In genomic region chr1:194164755-194165154, GRCh38 we compare ENCODE assay signal across 22 cellular contexts.
A peak's percentile ranks its signal among the peaks of the same experiment; 100 is the strongest.
DNase-seq lines count a peak whose midpoint lies in the region; ATAC-seq, FAIRE-seq and TF ChIP-seq lines count a peak whose summit lies in the region.
"Had no signal": no experiment of that assay in that cellular context is flagged by ENCODE, and none has a peak within 500 bp of the region (broad histone marks: within the 10 kb centered on the region; RNA-seq: fewer than 3 reads in every experiment).

No MANE protein-coding gene starts in this region.

- H3K27me3 ChIP-seq in HepG2 (ENCODE audit: control insufficient read depth in 1 of 2, insufficient read depth in 2 of 2, low read length in 2 of 2) = no peaks in the 10 kb centered on the region
- H3K27me3 ChIP-seq in right lobe of liver = no peaks in the 10 kb centered on the region
- no peaks in the 10 kb centered on the region for H3K27me3 ChIP-seq in IMR-90 (ENCODE audit: control insufficient read depth, insufficient read depth, low read length)
- H3K27me3 ChIP-seq in K562 (ENCODE audit: control insufficient read depth in 2 of 2, insufficient read depth in 2 of 2, low read length in 2 of 2) = no peaks in the 10 kb centered on the region
- no peaks in the 10 kb centered on the region for H3K27me3 ChIP-seq in small intestine (ENCODE audit: control insufficient read depth in 2 of 2, insufficient read depth in 2 of 2, low read length in 2 of 2)
- no peaks in the 10 kb centered on the region for H3K27me3 ChIP-seq in tibial nerve
- H3K27me3 ChIP-seq: BE2C, BLaER1 had no signal

- H3K79me1 ChIP-seq in IMR-90 (ENCODE audit: low read depth in 1 of 2, low read length in 2 of 2) = no peaks in the 10 kb centered on the region

- no peak overlapping the region for H2BK15ac ChIP-seq in IMR-90 (ENCODE audit: low read depth, low read length)

- no peaks in the 10 kb centered on the region for H3K36me3 ChIP-seq in HepG2 (replicated peaks in 1 of 2; ENCODE audit: control insufficient read depth in 1 of 2, insufficient read depth in 2 of 2, low read length in 2 of 2)
- no peaks in the 10 kb centered on the region for H3K36me3 ChIP-seq in right lobe of liver
- no peaks in the 10 kb centered on the region for H3K36me3 ChIP-seq in IMR-90 (ENCODE audit: control insufficient read depth, insufficient read depth, low read length)
- no peaks in the 10 kb centered on the region for H3K36me3 ChIP-seq in K562 (ENCODE audit: control insufficient read depth, insufficient read depth, low read length)
- H3K36me3 ChIP-seq in small intestine (ENCODE audit: control insufficient read depth in 2 of 2, insufficient read depth in 2 of 2, low read length in 2 of 2) = no peaks in the 10 kb centered on the region
- H3K36me3 ChIP-seq in tibial nerve = no peaks in the 10 kb centered on the region
- H3K36me3 ChIP-seq: BE2C, BLaER1 had no signal

- no peak overlapping the region for H3K23ac ChIP-seq in IMR-90 (ENCODE audit: low read depth, low read length)

- CTCF ChIA-PET in HepG2 (lab: Yijun Ruan, JAX; ENCODE audit: low intra/inter-chr PET ratio, low total read pairs) (no interaction called here), IMR-90 (lab: Yijun Ruan, JAX) (no interaction called here), K562 (lab: Yijun Ruan, JAX; ENCODE audit: low intra/inter-chr PET ratio) (no interaction called here)

- H3K9ac ChIP-seq in HepG2 (ENCODE audit: insufficient read depth, low read depth, low read length) = no peak overlapping the region
- no peak overlapping the region for H3K9ac ChIP-seq in IMR-90 (ENCODE audit: low read depth, low read length)
- H3K9ac ChIP-seq in K562 (ENCODE audit: insufficient read depth in 1 of 2, low read depth in 2 of 2, low read length in 2 of 2) = no peak overlapping the region
- H3K9ac ChIP-seq: BLaER1 had no signal

- TF ChIP-seq POLR2A in HepG2 (IDR thresholded peaks at IDR 0.05; ENCODE audit: insufficient read depth in 1 of 2, low read depth in 2 of 2, low read length in 2 of 2) (no peak), right lobe of liver (IDR thresholded peaks at IDR 0.05) (no peak), IMR-90 (IDR thresholded peaks at IDR 0.05; ENCODE audit: low read depth, low read length) (no peak), K562 (conservative IDR thresholded peaks at IDR 0.05) (no peak), tibial nerve (IDR thresholded peaks at IDR 0.05) (no peak)

- FAIRE-seq in HepG2 (lab: Jason Lieb, UNC) (no peak), K562 (lab: Jason Lieb, UNC) (no peak), small intestine (lab: Jason Lieb, UNC) (peak; percentile 30)
- FAIRE-seq: G401.6, GM12891, GM19239 had no signal

- H2BK120ac ChIP-seq in IMR-90 (ENCODE audit: low read depth, low read length) = no peak overlapping the region

- no peaks in the 10 kb centered on the region for H3K4me1 ChIP-seq in HepG2 (ENCODE audit: insufficient read depth, low read length)
- no peaks in the 10 kb centered on the region for H3K4me1 ChIP-seq in right lobe of liver
- H3K4me1 ChIP-seq in IMR-90 (ENCODE audit: control insufficient read depth, insufficient read depth, low read length) = no peaks in the 10 kb centered on the region
- no peaks in the 10 kb centered on the region for H3K4me1 ChIP-seq in K562 (replicated peaks in 1 of 2; ENCODE audit: control insufficient read depth in 2 of 2, insufficient read depth in 2 of 2, low read length in 2 of 2)
- H3K4me1 ChIP-seq in small intestine (ENCODE audit: control insufficient read depth in 2 of 2, insufficient read depth in 1 of 2, low read depth in 1 of 2, low read length in 1 of 2) = no peaks in the 10 kb centered on the region
- no peaks in the 10 kb centered on the region for H3K4me1 ChIP-seq in tibial nerve
- H3K4me1 ChIP-seq: BLaER1 had no signal

- no peak overlapping the region for H4K5ac ChIP-seq in IMR-90 (ENCODE audit: low read depth, low read length)

- H3K79me2 ChIP-seq in HepG2 (ENCODE audit: insufficient read depth, low read length) = no peaks in the 10 kb centered on the region
- H3K79me2 ChIP-seq in K562 (ENCODE audit: control insufficient read depth, insufficient read depth, low read length) = no peaks in the 10 kb centered on the region

- H4K91ac ChIP-seq in IMR-90 (ENCODE audit: insufficient read depth, low read depth, low read length) = no peak overlapping the region

- TF ChIP-seq RAD21 in HepG2 (CRISPR knock-in tag; IDR thresholded peaks at IDR 0.05) (no peak), IMR-90 (IDR thresholded peaks at IDR 0.05; ENCODE audit: low read length) (no peak), K562 (CRISPR knock-in tag; conservative IDR thresholded peaks at IDR 0.05 in 1 of 2, IDR thresholded peaks at IDR 0.05 in 1 of 2) (no peak)

- TF ChIP-seq EP300 in HepG2 (IDR thresholded peaks at IDR 0.05; ENCODE audit: low read depth in 2 of 2, low read length in 2 of 2) (no peak), HepG2 (CRISPR knock-in tag; IDR thresholded peaks at IDR 0.05; ENCODE audit: borderline replicate concordance) (no peak), K562 (IDR thresholded peaks at IDR 0.05; ENCODE audit: low read length) (no peak), tibial nerve (IDR thresholded peaks at IDR 0.05) (no peak)

- no peak overlapping the region for H3K56ac ChIP-seq in IMR-90 (ENCODE audit: extremely low read depth, insufficient read depth, low read length)

- no peak overlapping the region for H2BK5ac ChIP-seq in IMR-90 (ENCODE audit: low read depth, low read length, poor library complexity, severe bottlenecking)

- no peak overlapping the region for H4K8ac ChIP-seq in IMR-90 (ENCODE audit: low read depth in 2 of 2, low read length in 2 of 2)

- H2AFZ ChIP-seq in HepG2 (ENCODE audit: low read length) = no peak overlapping the region
- no peak overlapping the region for H2AFZ ChIP-seq in IMR-90 (replicated peaks; ENCODE audit: low read length, poor library complexity)
- no peak overlapping the region for H2AFZ ChIP-seq in K562 (ENCODE audit: low read depth, low read length)

- intact Hi-C loops in HepG2 (cut with micrococcal nuclease; ENCODE audit: unreplicated experiment) = loop anchor here (10.0 kb wide), 1 partner anchor 130 kb away; no protein-coding TSS in a partner anchor
- intact Hi-C loops in right lobe of liver (cut with DNase I) = no loop called here
- intact Hi-C loops in IMR-90 (cut with micrococcal nuclease) = loop anchor here (10.0 kb wide), 1 partner anchor 760 kb away; no protein-coding TSS in a partner anchor
- intact Hi-C loops in K562 (cut with micrococcal nuclease) = no loop called here

- in situ Hi-C loops in HepG2 (cut with HindIII; ENCODE audit: extremely low pct_ligation_motif_present, low pct_unique_long_range_greater_than_20kb) (no loop called here), IMR-90 (cut with MboI; ENCODE audit: low sequenced_read_pairs) (no loop called here), K562 (cut with MboI) (no loop called here)

- H3K9me1 ChIP-seq in IMR-90 (ENCODE audit: insufficient read depth, low read length) (no peaks in the 10 kb centered on the region), K562 (ENCODE audit: control insufficient read depth, insufficient read depth, low read length) (no peaks in the 10 kb centered on the region)

- POLR2A ChIA-PET in HepG2 (lab: Yijun Ruan, JAX) = no interaction called here
- POLR2A ChIA-PET in IMR-90 (lab: Charles Lee; ENCODE audit: unreplicated experiment) = no interaction called here
- POLR2A ChIA-PET in K562 (lab: Yijun Ruan, JAX) = no interaction called here

- WGBS in HepG2 (ENCODE audit: low lambda C conversion rate) = 4% methylated on average over 1 of the region's 1 CpG
- 79% methylated on average over 1 of the region's 1 CpG for WGBS in right lobe of liver (ENCODE audit: insufficient coverage, low coverage, low lambda C conversion rate, missing lambda C conversion rate)
- WGBS in IMR-90 (ENCODE audit: extremely low coverage in 2 of 2, insufficient read length in 1 of 2), 2 experiments = no CpG with 5 or more reads among the region's 1 CpG
- 0% methylated on average over 1 of the region's 1 CpG for WGBS in K562 (ENCODE audit: insufficient coverage, low coverage, missing lambda C conversion rate)
- WGBS in small intestine, 3 donors = 81 to 86% (median 81%) methylated on average over 1 of the region's 1 CpG
- WGBS in tibial nerve, 2 donors = 84 to 92% methylated on average over 1 of the region's 1 CpG

- no peak overlapping the region for H2BK20ac ChIP-seq in IMR-90 (ENCODE audit: low read depth, low read length)

- H3K27ac ChIP-seq in HepG2 (ENCODE audit: extremely low read length, insufficient read depth, low read length) = no peak overlapping the region
- H3K27ac ChIP-seq in right lobe of liver = no peak overlapping the region
- H3K27ac ChIP-seq in IMR-90 (ENCODE audit: insufficient read depth, low read length) = no peak overlapping the region
- no peak overlapping the region for H3K27ac ChIP-seq in K562 (ENCODE audit: extremely low read depth, low read depth, low read length)
- H3K27ac ChIP-seq in small intestine (ENCODE audit: low read depth in 1 of 2, low read length in 1 of 2) = no peak overlapping the region
- no peak overlapping the region for H3K27ac ChIP-seq in tibial nerve
- H3K27ac ChIP-seq: 22Rv1, BLaER1 had no signal

- DNase-seq in HepG2 (ENCODE audit: low spot score) (no peak), right lobe of liver (no peak), IMR-90 (no peak), K562 (ENCODE audit: extremely low read depth in 1 of 4, low spot score in 3 of 4) (no peak), small intestine (no peak), putamen (ENCODE audit: low spot score) (no peak), SW 1271 (lab: John Stamatoyannopoulos, UW) (no peak), tibial nerve (ENCODE audit: low spot score in 2 of 2) (no peak)
- DNase-seq: ACHN; BE2C; C1 segment of cervical spinal cord; CD4-positive, alpha-beta memory T cell; CD4-positive, CD25-positive, alpha-beta regulatory T cell; CD8-positive, alpha-beta memory T cell; COR-L47; DMS79 treated with DMSO at 0.1 percent for 48 hours; GF-D8 had no signal

- no peak overlapping the region for H3K14ac ChIP-seq in IMR-90 (replicated peaks; ENCODE audit: low read depth, low read length)

- TF ChIP-seq CTCF in HepG2 (CRISPR knock-in tag; IDR thresholded peaks at IDR 0.05) = no peak
- no peak for TF ChIP-seq CTCF in right lobe of liver (IDR thresholded peaks at IDR 0.05)
- no peak for TF ChIP-seq CTCF in IMR-90 (conservative IDR thresholded peaks at IDR 0.05; ENCODE audit: low read depth, low read length)
- no peak for TF ChIP-seq CTCF in K562 (IDR thresholded peaks at IDR 0.05 in 2 of 3, conservative IDR thresholded peaks at IDR 0.05 in 1 of 3; ENCODE audit: insufficient read depth in 2 of 3, low read depth in 1 of 3, low read length in 3 of 3)
- TF ChIP-seq CTCF in tibial nerve (IDR thresholded peaks at IDR 0.05) = no peak

- dilution Hi-C loops in IMR-90 (cut with HindIII; ENCODE audit: low sequenced_read_pairs, unreplicated experiment) = no loop called here

- no peaks in the 10 kb centered on the region for H4K20me1 ChIP-seq in HepG2 (ENCODE audit: insufficient read depth, low read length)
- no peaks in the 10 kb centered on the region for H4K20me1 ChIP-seq in IMR-90 (ENCODE audit: insufficient read depth, low read length)
- H4K20me1 ChIP-seq in K562 (replicated peaks; ENCODE audit: control insufficient read depth, insufficient read depth, low read length) = no peaks in the 10 kb centered on the region
- H4K20me1 ChIP-seq: BLaER1 had no signal

- H3K4ac ChIP-seq in IMR-90 (ENCODE audit: low read depth, low read length) = no peak overlapping the region

- no peak overlapping the region for H3K18ac ChIP-seq in IMR-90 (ENCODE audit: low read depth, low read length)

- H3K4me3 ChIP-seq in HepG2 (replicated peaks in 1 of 3; ENCODE audit: insufficient read depth in 1 of 3, low read depth in 2 of 3, low read length in 3 of 3) = no peak overlapping the region
- H3K4me3 ChIP-seq in right lobe of liver = no peak overlapping the region
- H3K4me3 ChIP-seq in IMR-90 (ENCODE audit: insufficient read depth, low read depth, low read length) = no peak overlapping the region
- no peak overlapping the region for H3K4me3 ChIP-seq in K562
- H3K4me3 ChIP-seq in small intestine (ENCODE audit: low read depth in 1 of 2, low read length in 2 of 2) = no peak overlapping the region
- no peak overlapping the region for H3K4me3 ChIP-seq in tibial nerve
- H3K4me3 ChIP-seq: BLaER1 had no signal

- BruUV-seq in HepG2 (replicated peaks; lab: Mats Ljungman, UMichigan) (no TSS peak), IMR-90 (replicated peaks; lab: Mats Ljungman, UMichigan) (no TSS peak), K562 (replicated peaks; lab: Mats Ljungman, UMichigan) (no TSS peak)

- H3K4me2 ChIP-seq in HepG2 (ENCODE audit: low read depth, low read length) (no peak overlapping the region), IMR-90 (ENCODE audit: low read depth, low read length) (no peak overlapping the region), K562 (ENCODE audit: insufficient read depth, low read length) (no peak overlapping the region)
- H3K4me2 ChIP-seq: BLaER1 had no signal

- H3K9me3 ChIP-seq in HepG2 (ENCODE audit: low read length) (no peaks in the 10 kb centered on the region), right lobe of liver (no peaks in the 10 kb centered on the region), IMR-90 (ENCODE audit: control insufficient read depth, insufficient read depth, low read length) (no peaks in the 10 kb centered on the region), K562 (replicated peaks; ENCODE audit: control insufficient read depth, insufficient read depth, low read depth, low read length) (no peaks in the 10 kb centered on the region), small intestine (ENCODE audit: control insufficient read depth, low read depth) (no peaks in the 10 kb centered on the region), tibial nerve (no peaks in the 10 kb centered on the region)
- H3K9me3 ChIP-seq: BE2C, BLaER1 had no signal

- no peak for ATAC-seq in HepG2
- ATAC-seq in right lobe of liver = no peak
- no peak for ATAC-seq in IMR-90 (ENCODE audit: low read depth)
- ATAC-seq in K562 = no peak

- H2AK5ac ChIP-seq in IMR-90 (ENCODE audit: low read depth, low read length) = no peak overlapping the region

- no peak overlapping the region for H2AK9ac ChIP-seq in IMR-90 (replicated peaks; ENCODE audit: low read depth, low read length, poor library complexity)

Comparison
In these comparisons a context has a peak if more than half of its experiments do, and no peak if none do; other contexts are left out.
1. intact Hi-C loops: an anchor here in HepG2 (10.0 kb wide) and IMR-90 (10.0 kb wide); none called in right lobe of liver and K562.
2. Of the 241 proteins assayed by ChIP-seq in both HepG2 and K562: peak only in HepG2: none; only in K562: MAFG; in both: MAFF and MAFK; in neither: 238.